ENCODE assay signal across 1 cellular context in the genomic region with DNA sequence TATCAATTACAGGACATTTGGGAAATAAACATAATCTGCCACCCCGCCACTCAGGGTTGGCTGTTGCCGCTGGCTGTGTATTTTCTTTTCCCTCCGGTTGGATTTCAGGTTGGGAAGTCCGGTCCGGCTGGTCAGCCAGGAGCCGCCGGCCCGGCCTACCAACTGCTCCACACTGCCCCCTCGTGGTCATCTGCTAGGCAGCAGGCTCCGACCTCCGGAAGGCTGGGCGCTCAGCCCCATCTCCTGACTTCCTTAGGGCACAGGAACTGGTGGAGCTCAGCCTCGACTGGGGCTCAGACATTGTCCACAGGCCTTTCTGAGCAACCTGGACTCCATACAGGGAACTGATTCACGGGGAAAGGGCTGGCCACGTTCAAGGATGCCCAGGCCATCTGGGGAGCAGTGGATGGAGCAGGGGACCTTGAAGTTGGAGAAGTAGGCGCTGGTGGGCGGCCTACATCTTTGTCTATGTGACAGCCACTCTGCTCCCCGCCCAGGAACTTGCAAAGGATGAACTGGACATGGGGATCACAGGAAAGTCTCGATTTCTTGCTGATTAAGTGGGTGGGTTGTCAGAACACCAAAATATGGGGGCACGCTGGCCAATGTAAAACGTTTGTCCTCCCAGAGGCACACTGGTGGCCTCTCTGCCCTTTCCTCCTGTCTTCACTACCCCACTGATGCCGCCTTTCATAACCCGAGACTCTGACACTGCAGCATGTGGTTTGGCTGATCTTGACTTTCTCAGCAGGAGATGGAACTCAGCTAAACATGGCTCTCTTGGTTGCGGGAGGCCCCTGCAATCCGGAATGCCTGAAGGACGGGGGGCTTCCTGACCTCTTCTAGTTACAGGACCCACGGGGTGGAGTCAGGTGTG.
TF ChIP-seq lines count a peak whose summit lies in the region.

No MANE protein-coding gene starts in this region.

TF ChIP-seq in HepG2, 621 proteins besides CTCF, POLR2A, EP300 and RAD21 (continued from another document and continues in another):
- TF ChIP-seq ZNF121 (CRISPR knock-in tag; IDR thresholded peaks at IDR 0.05) (no peak), YEATS4 (CRISPR knock-in tag; IDR thresholded peaks at IDR 0.05; ENCODE audit: borderline replicate concordance) (no peak), NPAS2 (CRISPR knock-in tag; IDR thresholded peaks at IDR 0.05; ENCODE audit: borderline replicate concordance) (no peak), GABPB1 (CRISPR knock-in tag; IDR thresholded peaks at IDR 0.05) (peak; percentile 51; the same call in 1 of the 2 replicates), NFE2 (CRISPR knock-in tag; IDR thresholded peaks at IDR 0.05) (no peak), NFYC (CRISPR knock-in tag; IDR thresholded peaks at IDR 0.05) (no peak), EEA1 (CRISPR knock-in tag; IDR thresholded peaks at IDR 0.05; ENCODE audit: borderline replicate concordance) (no peak), ZBTB20 (CRISPR knock-in tag; IDR thresholded peaks at IDR 0.05; ENCODE audit: borderline replicate concordance, low read depth) (no peak), PCBP1 (IDR thresholded peaks at IDR 0.05; ENCODE audit: borderline replicate concordance, low read depth, low read length) (no peak), NAIF1 (CRISPR knock-in tag; IDR thresholded peaks at IDR 0.05; ENCODE audit: borderline replicate concordance) (no peak), ARNT (IDR thresholded peaks at IDR 0.05) (no peak), ZNF557 (CRISPR knock-in tag; IDR thresholded peaks at IDR 0.05) (0 out of 2 replicates have a peak, but pooled peaks have one; percentile 30), ZFP36L2 (CRISPR knock-in tag; IDR thresholded peaks at IDR 0.05) (no peak), NCOA1 (CRISPR knock-in tag; IDR thresholded peaks at IDR 0.05) (no peak), HMGA1 (CRISPR knock-in tag; conservative IDR thresholded peaks at IDR 0.05) (no peak), ZNF446 (CRISPR knock-in tag; IDR thresholded peaks at IDR 0.05) (no peak), ZSCAN30 (CRISPR knock-in tag; IDR thresholded peaks at IDR 0.05) (no peak), THAP11 (CRISPR knock-in tag; IDR thresholded peaks at IDR 0.05) (no peak), ZIK1 (CRISPR knock-in tag; IDR thresholded peaks at IDR 0.05; ENCODE audit: borderline replicate concordance, low read depth) (no peak), SALL1 (CRISPR knock-in tag; IDR thresholded peaks at IDR 0.05) (peak; percentile 59; the same call in 1 of the 2 replicates), FOXO1 (CRISPR knock-in tag; IDR thresholded peaks at IDR 0.05) (0 out of 2 replicates have a peak, but pooled peaks have one; percentile 27), MYC (CRISPR knock-in tag; IDR thresholded peaks at IDR 0.05; ENCODE audit: borderline replicate concordance) (peak; percentile 16; the same call in 1 of the 2 replicates), ELF1 (CRISPR knock-in tag; IDR thresholded peaks at IDR 0.05) (0 out of 2 replicates have a peak, but pooled peaks have one; percentile 22), ZNF501 (CRISPR knock-in tag; IDR thresholded peaks at IDR 0.05) (peak; percentile 52; the same call in 1 of the 2 replicates)
- TF ChIP-seq, protein P1, sequence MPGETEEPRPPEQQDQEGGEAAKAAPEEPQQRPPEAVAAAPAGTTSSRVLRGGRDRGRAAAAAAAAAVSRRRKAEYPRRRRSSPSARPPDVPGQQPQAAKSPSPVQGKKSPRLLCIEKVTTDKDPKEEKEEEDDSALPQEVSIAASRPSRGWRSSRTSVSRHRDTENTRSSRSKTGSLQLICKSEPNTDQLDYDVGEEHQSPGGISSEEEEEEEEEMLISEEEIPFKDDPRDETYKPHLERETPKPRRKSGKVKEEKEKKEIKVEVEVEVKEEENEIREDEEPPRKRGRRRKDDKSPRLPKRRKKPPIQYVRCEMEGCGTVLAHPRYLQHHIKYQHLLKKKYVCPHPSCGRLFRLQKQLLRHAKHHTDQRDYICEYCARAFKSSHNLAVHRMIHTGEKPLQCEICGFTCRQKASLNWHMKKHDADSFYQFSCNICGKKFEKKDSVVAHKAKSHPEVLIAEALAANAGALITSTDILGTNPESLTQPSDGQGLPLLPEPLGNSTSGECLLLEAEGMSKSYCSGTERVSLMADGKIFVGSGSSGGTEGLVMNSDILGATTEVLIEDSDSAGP (CRISPR knock-in tag; IDR thresholded peaks at IDR 0.05; ENCODE audit: borderline replicate concordance), result peak; percentile 33; the same call in 1 of the 2 replicates
- TF ChIP-seq, protein P2, sequence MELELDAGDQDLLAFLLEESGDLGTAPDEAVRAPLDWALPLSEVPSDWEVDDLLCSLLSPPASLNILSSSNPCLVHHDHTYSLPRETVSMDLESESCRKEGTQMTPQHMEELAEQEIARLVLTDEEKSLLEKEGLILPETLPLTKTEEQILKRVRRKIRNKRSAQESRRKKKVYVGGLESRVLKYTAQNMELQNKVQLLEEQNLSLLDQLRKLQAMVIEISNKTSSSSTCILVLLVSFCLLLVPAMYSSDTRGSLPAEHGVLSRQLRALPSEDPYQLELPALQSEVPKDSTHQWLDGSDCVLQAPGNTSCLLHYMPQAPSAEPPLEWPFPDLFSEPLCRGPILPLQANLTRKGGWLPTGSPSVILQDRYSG (CRISPR knock-in tag; IDR thresholded peaks at IDR 0.05), result peak; percentile 39; the same call in 1 of the 2 replicates
- TF ChIP-seq, protein P3, sequence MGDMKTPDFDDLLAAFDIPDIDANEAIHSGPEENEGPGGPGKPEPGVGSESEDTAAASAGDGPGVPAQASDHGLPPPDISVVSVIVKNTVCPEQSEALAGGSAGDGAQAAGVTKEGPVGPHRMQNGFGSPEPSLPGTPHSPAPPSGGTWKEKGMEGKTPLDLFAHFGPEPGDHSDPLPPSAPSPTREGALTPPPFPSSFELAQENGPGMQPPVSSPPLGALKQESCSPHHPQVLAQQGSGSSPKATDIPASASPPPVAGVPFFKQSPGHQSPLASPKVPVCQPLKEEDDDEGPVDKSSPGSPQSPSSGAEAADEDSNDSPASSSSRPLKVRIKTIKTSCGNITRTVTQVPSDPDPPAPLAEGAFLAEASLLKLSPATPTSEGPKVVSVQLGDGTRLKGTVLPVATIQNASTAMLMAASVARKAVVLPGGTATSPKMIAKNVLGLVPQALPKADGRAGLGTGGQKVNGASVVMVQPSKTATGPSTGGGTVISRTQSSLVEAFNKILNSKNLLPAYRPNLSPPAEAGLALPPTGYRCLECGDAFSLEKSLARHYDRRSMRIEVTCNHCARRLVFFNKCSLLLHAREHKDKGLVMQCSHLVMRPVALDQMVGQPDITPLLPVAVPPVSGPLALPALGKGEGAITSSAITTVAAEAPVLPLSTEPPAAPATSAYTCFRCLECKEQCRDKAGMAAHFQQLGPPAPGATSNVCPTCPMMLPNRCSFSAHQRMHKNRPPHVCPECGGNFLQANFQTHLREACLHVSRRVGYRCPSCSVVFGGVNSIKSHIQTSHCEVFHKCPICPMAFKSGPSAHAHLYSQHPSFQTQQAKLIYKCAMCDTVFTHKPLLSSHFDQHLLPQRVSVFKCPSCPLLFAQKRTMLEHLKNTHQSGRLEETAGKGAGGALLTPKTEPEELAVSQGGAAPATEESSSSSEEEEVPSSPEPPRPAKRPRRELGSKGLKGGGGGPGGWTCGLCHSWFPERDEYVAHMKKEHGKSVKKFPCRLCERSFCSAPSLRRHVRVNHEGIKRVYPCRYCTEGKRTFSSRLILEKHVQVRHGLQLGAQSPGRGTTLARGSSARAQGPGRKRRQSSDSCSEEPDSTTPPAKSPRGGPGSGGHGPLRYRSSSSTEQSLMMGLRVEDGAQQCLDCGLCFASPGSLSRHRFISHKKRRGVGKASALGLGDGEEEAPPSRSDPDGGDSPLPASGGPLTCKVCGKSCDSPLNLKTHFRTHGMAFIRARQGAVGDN (CRISPR knock-in tag; IDR thresholded peaks at IDR 0.05), result peak; percentile 32; the same call in 1 of the 2 replicates
- TF ChIP-seq, protein P4, sequence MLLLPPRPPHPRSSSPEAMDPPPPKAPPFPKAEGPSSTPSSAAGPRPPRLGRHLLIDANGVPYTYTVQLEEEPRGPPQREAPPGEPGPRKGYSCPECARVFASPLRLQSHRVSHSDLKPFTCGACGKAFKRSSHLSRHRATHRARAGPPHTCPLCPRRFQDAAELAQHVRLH (CRISPR knock-in tag; IDR thresholded peaks at IDR 0.05; ENCODE audit: borderline replicate concordance, low read depth), result 0 out of 2 replicates have a peak, but pooled peaks have one; percentile 45
- TF ChIP-seq, protein P5, sequence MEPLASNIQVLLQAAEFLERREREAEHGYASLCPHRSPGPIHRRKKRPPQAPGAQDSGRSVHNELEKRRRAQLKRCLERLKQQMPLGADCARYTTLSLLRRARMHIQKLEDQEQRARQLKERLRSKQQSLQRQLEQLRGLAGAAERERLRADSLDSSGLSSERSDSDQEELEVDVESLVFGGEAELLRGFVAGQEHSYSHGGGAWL (CRISPR knock-in tag; IDR thresholded peaks at IDR 0.05), result no peak
- TF ChIP-seq, protein P6, sequence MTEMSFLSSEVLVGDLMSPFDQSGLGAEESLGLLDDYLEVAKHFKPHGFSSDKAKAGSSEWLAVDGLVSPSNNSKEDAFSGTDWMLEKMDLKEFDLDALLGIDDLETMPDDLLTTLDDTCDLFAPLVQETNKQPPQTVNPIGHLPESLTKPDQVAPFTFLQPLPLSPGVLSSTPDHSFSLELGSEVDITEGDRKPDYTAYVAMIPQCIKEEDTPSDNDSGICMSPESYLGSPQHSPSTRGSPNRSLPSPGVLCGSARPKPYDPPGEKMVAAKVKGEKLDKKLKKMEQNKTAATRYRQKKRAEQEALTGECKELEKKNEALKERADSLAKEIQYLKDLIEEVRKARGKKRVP (CRISPR knock-in tag; IDR thresholded peaks at IDR 0.05), result no peak
- TF ChIP-seq, protein P7, sequence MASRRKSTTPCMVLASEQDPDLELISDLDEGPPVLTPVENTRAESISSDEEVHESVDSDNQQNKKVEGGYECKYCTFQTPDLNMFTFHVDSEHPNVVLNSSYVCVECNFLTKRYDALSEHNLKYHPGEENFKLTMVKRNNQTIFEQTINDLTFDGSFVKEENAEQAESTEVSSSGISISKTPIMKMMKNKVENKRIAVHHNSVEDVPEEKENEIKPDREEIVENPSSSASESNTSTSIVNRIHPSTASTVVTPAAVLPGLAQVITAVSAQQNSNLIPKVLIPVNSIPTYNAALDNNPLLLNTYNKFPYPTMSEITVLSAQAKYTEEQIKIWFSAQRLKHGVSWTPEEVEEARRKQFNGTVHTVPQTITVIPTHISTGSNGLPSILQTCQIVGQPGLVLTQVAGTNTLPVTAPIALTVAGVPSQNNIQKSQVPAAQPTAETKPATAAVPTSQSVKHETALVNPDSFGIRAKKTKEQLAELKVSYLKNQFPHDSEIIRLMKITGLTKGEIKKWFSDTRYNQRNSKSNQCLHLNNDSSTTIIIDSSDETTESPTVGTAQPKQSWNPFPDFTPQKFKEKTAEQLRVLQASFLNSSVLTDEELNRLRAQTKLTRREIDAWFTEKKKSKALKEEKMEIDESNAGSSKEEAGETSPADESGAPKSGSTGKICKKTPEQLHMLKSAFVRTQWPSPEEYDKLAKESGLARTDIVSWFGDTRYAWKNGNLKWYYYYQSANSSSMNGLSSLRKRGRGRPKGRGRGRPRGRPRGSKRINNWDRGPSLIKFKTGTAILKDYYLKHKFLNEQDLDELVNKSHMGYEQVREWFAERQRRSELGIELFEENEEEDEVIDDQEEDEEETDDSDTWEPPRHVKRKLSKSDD (CRISPR knock-in tag; IDR thresholded peaks at IDR 0.05; ENCODE audit: low read depth), result no peak
- TF ChIP-seq, protein P8, sequence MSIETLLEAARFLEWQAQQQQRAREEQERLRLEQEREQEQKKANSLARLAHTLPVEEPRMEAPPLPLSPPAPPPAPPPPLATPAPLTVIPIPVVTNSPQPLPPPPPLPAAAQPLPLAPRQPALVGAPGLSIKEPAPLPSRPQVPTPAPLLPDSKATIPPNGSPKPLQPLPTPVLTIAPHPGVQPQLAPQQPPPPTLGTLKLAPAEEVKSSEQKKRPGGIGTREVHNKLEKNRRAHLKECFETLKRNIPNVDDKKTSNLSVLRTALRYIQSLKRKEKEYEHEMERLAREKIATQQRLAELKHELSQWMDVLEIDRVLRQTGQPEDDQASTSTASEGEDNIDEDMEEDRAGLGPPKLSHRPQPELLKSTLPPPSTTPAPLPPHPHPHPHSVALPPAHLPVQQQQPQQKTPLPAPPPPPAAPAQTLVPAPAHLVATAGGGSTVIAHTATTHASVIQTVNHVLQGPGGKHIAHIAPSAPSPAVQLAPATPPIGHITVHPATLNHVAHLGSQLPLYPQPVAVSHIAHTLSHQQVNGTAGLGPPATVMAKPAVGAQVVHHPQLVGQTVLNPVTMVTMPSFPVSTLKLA (IDR thresholded peaks at IDR 0.05), result no peak
- TF ChIP-seq, protein P9, sequence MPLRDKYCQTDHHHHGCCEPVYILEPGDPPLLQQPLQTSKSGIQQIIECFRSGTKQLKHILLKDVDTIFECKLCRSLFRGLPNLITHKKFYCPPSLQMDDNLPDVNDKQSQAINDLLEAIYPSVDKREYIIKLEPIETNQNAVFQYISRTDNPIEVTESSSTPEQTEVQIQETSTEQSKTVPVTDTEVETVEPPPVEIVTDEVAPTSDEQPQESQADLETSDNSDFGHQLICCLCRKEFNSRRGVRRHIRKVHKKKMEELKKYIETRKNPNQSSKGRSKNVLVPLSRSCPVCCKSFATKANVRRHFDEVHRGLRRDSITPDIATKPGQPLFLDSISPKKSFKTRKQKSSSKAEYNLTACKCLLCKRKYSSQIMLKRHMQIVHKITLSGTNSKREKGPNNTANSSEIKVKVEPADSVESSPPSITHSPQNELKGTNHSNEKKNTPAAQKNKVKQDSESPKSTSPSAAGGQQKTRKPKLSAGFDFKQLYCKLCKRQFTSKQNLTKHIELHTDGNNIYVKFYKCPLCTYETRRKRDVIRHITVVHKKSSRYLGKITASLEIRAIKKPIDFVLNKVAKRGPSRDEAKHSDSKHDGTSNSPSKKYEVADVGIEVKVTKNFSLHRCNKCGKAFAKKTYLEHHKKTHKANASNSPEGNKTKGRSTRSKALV (CRISPR knock-in tag; IDR thresholded peaks at IDR 0.05), result no peak
- TF ChIP-seq, protein P10, sequence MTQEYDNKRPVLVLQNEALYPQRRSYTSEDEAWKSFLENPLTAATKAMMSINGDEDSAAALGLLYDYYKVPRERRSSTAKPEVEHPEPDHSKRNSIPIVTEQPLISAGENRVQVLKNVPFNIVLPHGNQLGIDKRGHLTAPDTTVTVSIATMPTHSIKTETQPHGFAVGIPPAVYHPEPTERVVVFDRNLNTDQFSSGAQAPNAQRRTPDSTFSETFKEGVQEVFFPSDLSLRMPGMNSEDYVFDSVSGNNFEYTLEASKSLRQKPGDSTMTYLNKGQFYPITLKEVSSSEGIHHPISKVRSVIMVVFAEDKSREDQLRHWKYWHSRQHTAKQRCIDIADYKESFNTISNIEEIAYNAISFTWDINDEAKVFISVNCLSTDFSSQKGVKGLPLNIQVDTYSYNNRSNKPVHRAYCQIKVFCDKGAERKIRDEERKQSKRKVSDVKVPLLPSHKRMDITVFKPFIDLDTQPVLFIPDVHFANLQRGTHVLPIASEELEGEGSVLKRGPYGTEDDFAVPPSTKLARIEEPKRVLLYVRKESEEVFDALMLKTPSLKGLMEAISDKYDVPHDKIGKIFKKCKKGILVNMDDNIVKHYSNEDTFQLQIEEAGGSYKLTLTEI (CRISPR knock-in tag; conservative IDR thresholded peaks at IDR 0.05), result no peak
- TF ChIP-seq, protein P11, sequence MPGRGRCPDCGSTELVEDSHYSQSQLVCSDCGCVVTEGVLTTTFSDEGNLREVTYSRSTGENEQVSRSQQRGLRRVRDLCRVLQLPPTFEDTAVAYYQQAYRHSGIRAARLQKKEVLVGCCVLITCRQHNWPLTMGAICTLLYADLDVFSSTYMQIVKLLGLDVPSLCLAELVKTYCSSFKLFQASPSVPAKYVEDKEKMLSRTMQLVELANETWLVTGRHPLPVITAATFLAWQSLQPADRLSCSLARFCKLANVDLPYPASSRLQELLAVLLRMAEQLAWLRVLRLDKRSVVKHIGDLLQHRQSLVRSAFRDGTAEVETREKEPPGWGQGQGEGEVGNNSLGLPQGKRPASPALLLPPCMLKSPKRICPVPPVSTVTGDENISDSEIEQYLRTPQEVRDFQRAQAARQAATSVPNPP (CRISPR knock-in tag; IDR thresholded peaks at IDR 0.05), result no peak
